13 cellular contexts compared by ENCODE assay signal in genomic region chr9:106697390-106697789, GRCh38.
A peak's percentile ranks its signal among the peaks of the same experiment; 100 is the strongest.
DNase-seq lines count a peak whose midpoint lies in the region; ATAC-seq and TF ChIP-seq lines count a peak whose summit lies in the region.
"Had no signal": no experiment of that assay in that cellular context is flagged by ENCODE, and none has a peak within 500 bp of the region (broad histone marks: within the 10 kb centered on the region; RNA-seq: fewer than 3 reads in every experiment).

No MANE protein-coding gene starts in this region.

- in situ Hi-C loops in IMR-90 (cut with MboI; ENCODE audit: low sequenced_read_pairs): no loop called here

- H3K14ac ChIP-seq in IMR-90 (replicated peaks; ENCODE audit: low read depth, low read length): no peak overlapping the region

- H3K9me3 Mint-ChIP-seq in naive thymus-derived CD8-positive, alpha-beta T cell: peaks cover 0 to 23% (median 3%) of the 10 kb centered on the region in 9 donors

- H3K79me1 ChIP-seq in IMR-90 (ENCODE audit: low read depth in 1 of 2, low read length in 2 of 2): no peaks in the 10 kb centered on the region

- H3K4me3 Mint-ChIP-seq in naive thymus-derived CD8-positive, alpha-beta T cell: no peak overlapping the region
- H3K4me3 Mint-ChIP-seq: activated T-helper 17 cell treated with anti-CD3 and anti-CD28 coated beads, Interleukin-2, amount 50 U/mL, for 72 hours; stimulated activated effector memory CD8-positive, alpha-beta T cell treated with anti-CD3 and anti-CD28 coated beads, Interleukin-12 subunit alpha, Interleukin-12 subunit beta, amount 100 ng/mL, for 72 hours had no signal

- H2AFZ ChIP-seq in IMR-90 (replicated peaks; ENCODE audit: low read length, poor library complexity): no peak overlapping the region
- no peak overlapping the region for H2AFZ ChIP-seq in fibroblast of lung (ENCODE audit: low read length)

- no peak overlapping the region for H4K5ac ChIP-seq in IMR-90 (ENCODE audit: low read depth, low read length)

- peaks cover 0 to 14% (median 2%) of the 10 kb centered on the region in 5 donors for H3K27me3 Mint-ChIP-seq in naive thymus-derived CD8-positive, alpha-beta T cell
- H3K27me3 Mint-ChIP-seq: activated T-helper 17 cell treated with anti-CD3 and anti-CD28 coated beads, Interleukin-2, amount 50 U/mL, for 72 hours had no signal

- no peak overlapping the region for H2AK9ac ChIP-seq in IMR-90 (replicated peaks; ENCODE audit: low read depth, low read length, poor library complexity)

- no peak overlapping the region for H3K56ac ChIP-seq in IMR-90 (ENCODE audit: extremely low read depth, insufficient read depth, low read length)

- dilution Hi-C loops in IMR-90 (cut with HindIII; ENCODE audit: low sequenced_read_pairs, unreplicated experiment): no loop called here

- H2AK5ac ChIP-seq in IMR-90 (ENCODE audit: low read depth, low read length): no peak overlapping the region

- TF ChIP-seq POLR2A in IMR-90 (IDR thresholded peaks at IDR 0.05; ENCODE audit: low read depth, low read length): no peak

- H3K23ac ChIP-seq in IMR-90 (ENCODE audit: low read depth, low read length): no peak overlapping the region

- BruUV-seq in IMR-90 (replicated peaks; lab: Mats Ljungman, UMichigan): no TSS peak

- H3K27ac Mint-ChIP-seq in naive thymus-derived CD8-positive, alpha-beta T cell: no peak overlapping the region
- H3K27ac Mint-ChIP-seq: activated T-helper 17 cell treated with anti-CD3 and anti-CD28 coated beads, Interleukin-2, amount 50 U/mL, for 72 hours; stimulated activated effector memory CD8-positive, alpha-beta T cell treated with anti-CD3 and anti-CD28 coated beads, Interleukin-12 subunit alpha, Interleukin-12 subunit beta, amount 100 ng/mL, for 72 hours had no signal

- no peak overlapping the region for H2BK15ac ChIP-seq in IMR-90 (ENCODE audit: low read depth, low read length)

- H3K9ac ChIP-seq in IMR-90 (ENCODE audit: low read depth, low read length) (no peak overlapping the region), fibroblast of lung (ENCODE audit: insufficient read depth, low read length) (no peak overlapping the region), skeletal muscle satellite cell (ENCODE audit: low read depth, low read length) (peak overlapping the region; percentile 73)

- no peak for TF ChIP-seq CTCF in IMR-90 (conservative IDR thresholded peaks at IDR 0.05; ENCODE audit: low read depth, low read length)
- no peak for TF ChIP-seq CTCF in RWPE2 (IDR thresholded peaks at IDR 0.05; ENCODE audit: poor library complexity, severe bottlenecking)
- no peak for TF ChIP-seq CTCF in fibroblast of lung (conservative IDR thresholded peaks at IDR 0.05 in 1 of 2, IDR thresholded peaks at IDR 0.05 in 1 of 2; ENCODE audit: low read depth in 1 of 2, low read length in 2 of 2)

- no peak overlapping the region for H4K91ac ChIP-seq in IMR-90 (ENCODE audit: insufficient read depth, low read depth, low read length)

- no peak overlapping the region for H3K27ac ChIP-seq in IMR-90 (ENCODE audit: insufficient read depth, low read length)
- H3K27ac ChIP-seq in RWPE2 (ENCODE audit: poor library complexity, severe bottlenecking): peak overlapping the region; percentile 44
- H3K27ac ChIP-seq in fibroblast of lung (ENCODE audit: insufficient read depth, low read length): no peak overlapping the region

- no peak overlapping the region for H2BK20ac ChIP-seq in IMR-90 (ENCODE audit: low read depth, low read length)

- H2BK120ac ChIP-seq in IMR-90 (ENCODE audit: low read depth, low read length): no peak overlapping the region

- no peak for TF ChIP-seq RAD21 in IMR-90 (IDR thresholded peaks at IDR 0.05; ENCODE audit: low read length)

- WGBS in IMR-90 (ENCODE audit: extremely low coverage in 2 of 2, insufficient read length in 1 of 2), 2 experiments: 20% methylated on average over 1 of the region's 9 CpGs; no CpG with 5 or more reads in 1 of the 2 experiments

- no peak overlapping the region for H3K18ac ChIP-seq in IMR-90 (ENCODE audit: low read depth, low read length)

- H3K79me2 ChIP-seq in fibroblast of lung (ENCODE audit: control insufficient read depth, insufficient read depth, low read length): no peaks in the 10 kb centered on the region

- no peaks in the 10 kb centered on the region for H3K4me1 Mint-ChIP-seq in naive thymus-derived CD8-positive, alpha-beta T cell
- H3K4me1 Mint-ChIP-seq: activated T-helper 17 cell treated with anti-CD3 and anti-CD28 coated beads, Interleukin-2, amount 50 U/mL, for 72 hours; stimulated activated effector memory CD8-positive, alpha-beta T cell treated with anti-CD3 and anti-CD28 coated beads, Interleukin-12 subunit alpha, Interleukin-12 subunit beta, amount 100 ng/mL, for 72 hours had no signal

- H3K27me3 ChIP-seq in IMR-90 (ENCODE audit: control insufficient read depth, insufficient read depth, low read length) (no peaks in the 10 kb centered on the region; the same call in 1 of the 2 replicates), RWPE2 (ENCODE audit: insufficient read depth, poor library complexity, severe bottlenecking) (no peaks in the 10 kb centered on the region), fibroblast of lung (ENCODE audit: control insufficient read depth, insufficient read depth, low read length) (no peaks in the 10 kb centered on the region), skeletal muscle satellite cell (ENCODE audit: control insufficient read depth, insufficient read depth, low read length) (no peaks in the 10 kb centered on the region)

- no peak overlapping the region for H3K4ac ChIP-seq in IMR-90 (ENCODE audit: low read depth, low read length)

- POLR2A ChIA-PET in IMR-90 (lab: Charles Lee; ENCODE audit: unreplicated experiment): no interaction called here
- POLR2A ChIA-PET in naive thymus-derived CD8-positive, alpha-beta T cell (lab: Charles Lee): no interaction called here

- H2BK5ac ChIP-seq in IMR-90 (ENCODE audit: low read depth, low read length, poor library complexity, severe bottlenecking): no peak overlapping the region

- H3K36me3 Mint-ChIP-seq in naive thymus-derived CD8-positive, alpha-beta T cell: no peaks in the 10 kb centered on the region
- H3K36me3 Mint-ChIP-seq: stimulated activated effector memory CD8-positive, alpha-beta T cell treated with anti-CD3 and anti-CD28 coated beads, Interleukin-12 subunit alpha, Interleukin-12 subunit beta, amount 100 ng/mL, for 72 hours had no signal

- H3K36me3 ChIP-seq in IMR-90 (ENCODE audit: control insufficient read depth, insufficient read depth, low read length) (no peaks in the 10 kb centered on the region), RWPE2 (ENCODE audit: low read depth) (no peaks in the 10 kb centered on the region), fibroblast of lung (ENCODE audit: control insufficient read depth, insufficient read depth, low read length) (no peaks in the 10 kb centered on the region), skeletal muscle satellite cell (ENCODE audit: insufficient read depth, low read length) (no peaks in the 10 kb centered on the region)

- no peak overlapping the region for H4K8ac ChIP-seq in IMR-90 (ENCODE audit: low read depth in 2 of 2, low read length in 2 of 2)

- DNase-seq in IMR-90: no peak
- DNase-seq in RWPE2 (ENCODE audit: low spot score): no peak
- no peak for DNase-seq in fibroblast of lung (ENCODE audit: low read depth in 2 of 2)
- DNase-seq in naive thymus-derived CD8-positive, alpha-beta T cell: no peak
- DNase-seq in Kasumi-1 (lab: John Stamatoyannopoulos, UW): no peak
- DNase-seq in SHP77 (lab: John Stamatoyannopoulos, UW): no peak
- DNase-seq: activated CD4-positive, CD25-positive, alpha-beta regulatory T cell; KG1 had no signal

- CTCF ChIA-PET in IMR-90 (lab: Yijun Ruan, JAX): no interaction called here

- no peak overlapping the region for H3K4me3 ChIP-seq in IMR-90 (ENCODE audit: insufficient read depth, low read depth, low read length)
- H3K4me3 ChIP-seq in RWPE2 (ENCODE audit: severe bottlenecking): no peak overlapping the region
- peak overlapping the region in 2 of 4 experiments; percentile 51 to 60 for H3K4me3 ChIP-seq in fibroblast of lung (replicated peaks in 1 of 4; ENCODE audit: control extremely low read depth in 1 of 4, insufficient read depth in 1 of 4, low read depth in 3 of 4, low read length in 4 of 4)
- H3K4me3 ChIP-seq in skeletal muscle satellite cell (ENCODE audit: low read length): peak overlapping the region; percentile 68

- no peaks in the 10 kb centered on the region for H3K9me1 ChIP-seq in IMR-90 (ENCODE audit: insufficient read depth, low read length)

- H3K9me3 ChIP-seq in IMR-90 (ENCODE audit: control insufficient read depth, insufficient read depth, low read length): no peaks in the 10 kb centered on the region
- no peaks in the 10 kb centered on the region for H3K9me3 ChIP-seq in RWPE2 (ENCODE audit: severe bottlenecking)
- H3K9me3 ChIP-seq in fibroblast of lung (ENCODE audit: control insufficient read depth, insufficient read depth, low read depth, low read length): no peaks in the 10 kb centered on the region
- H3K9me3 ChIP-seq in skeletal muscle satellite cell (replicated peaks; ENCODE audit: low read length): no peaks in the 10 kb centered on the region

- H3K4me1 ChIP-seq in IMR-90 (ENCODE audit: control insufficient read depth, insufficient read depth, low read length): peaks cover 3% of the 10 kb centered on the region; the same call in 1 of the 2 replicates
- H3K4me1 ChIP-seq in RWPE2 (ENCODE audit: insufficient read depth, poor library complexity, severe bottlenecking): peaks cover 8% of the 10 kb centered on the region
- peaks cover 7% of the 10 kb centered on the region for H3K4me1 ChIP-seq in fibroblast of lung (ENCODE audit: control insufficient read depth, extremely low read depth, insufficient read depth, low read length)
- H3K4me1 ChIP-seq in skeletal muscle satellite cell (ENCODE audit: control insufficient read depth, insufficient read depth, low read length): peaks cover 23% of the 10 kb centered on the region

- ATAC-seq in IMR-90 (ENCODE audit: low read depth) (no peak; the same call in 1 of the 2 replicates), RWPE2 (ENCODE audit: low read depth) (no peak), GM18907 (IDR thresholded peaks at IDR 0.05; ENCODE audit: unreplicated experiment) (no peak)
- no peak for ATAC-seq in naive thymus-derived CD8-positive, alpha-beta T cell
- ATAC-seq: activated T-helper 17 cell treated with anti-CD3 and anti-CD28 coated beads, Interleukin-2, amount 50 U/mL, for 72 hours; HCT116; stimulated activated effector memory CD8-positive, alpha-beta T cell treated with anti-CD3 and anti-CD28 coated beads, Interleukin-12 subunit alpha, Interleukin-12 subunit beta, amount 100 ng/mL, for 72 hours had no signal

- intact Hi-C loops in IMR-90 (cut with micrococcal nuclease): no loop called here

- H4K20me1 ChIP-seq in IMR-90 (ENCODE audit: insufficient read depth, low read length) (no peaks in the 10 kb centered on the region), fibroblast of lung (ENCODE audit: control insufficient read depth, extremely low read depth, insufficient read depth, low read length) (no peaks in the 10 kb centered on the region)

- H3K4me2 ChIP-seq in IMR-90 (ENCODE audit: low read depth, low read length) (peak overlapping the region; percentile 44; the same call in 1 of the 2 replicates), fibroblast of lung (ENCODE audit: extremely low read depth, insufficient read depth, low read length) (peak overlapping the region; percentile 49), skeletal muscle satellite cell (ENCODE audit: low read length) (peak overlapping the region; percentile 91)

TF ChIP-seq in IMR-90, 13 proteins besides CTCF, POLR2A, EP300 and RAD21:
- no peak for TF ChIP-seq FOS (IDR thresholded peaks at IDR 0.05; ENCODE audit: low read depth, low read length)
